Comparison of ENCODE assay signal across 1 cellular context in genomic region chr11:104956528-104956927, GRCh38.
TF ChIP-seq lines count a peak whose summit lies in the region.

No MANE protein-coding gene starts in this region.

TF ChIP-seq in HepG2, 621 proteins besides CTCF, POLR2A, EP300 and RAD21 (continued from another document and continues in another):
- no peak for TF ChIP-seq ZNF318 (CRISPR knock-in tag; IDR thresholded peaks at IDR 0.05)
- TF ChIP-seq ZNF335 (CRISPR knock-in tag; IDR thresholded peaks at IDR 0.05): no peak
- TF ChIP-seq ZNF704 (CRISPR knock-in tag; IDR thresholded peaks at IDR 0.05; ENCODE audit: borderline replicate concordance): no peak
- TF ChIP-seq KAT8 (CRISPR knock-in tag; IDR thresholded peaks at IDR 0.05): peak; percentile 55; the same call in 1 of the 2 replicates
- TF ChIP-seq MTA3 (CRISPR knock-in tag; IDR thresholded peaks at IDR 0.05): no peak
- no peak for TF ChIP-seq ZNF691 (CRISPR knock-in tag; IDR thresholded peaks at IDR 0.05; ENCODE audit: borderline replicate concordance, low read depth)
- no peak for TF ChIP-seq TFDP2 (CRISPR knock-in tag; IDR thresholded peaks at IDR 0.05)
- TF ChIP-seq RARG (CRISPR knock-in tag; IDR thresholded peaks at IDR 0.05; ENCODE audit: low read depth): no peak
- TF ChIP-seq HNRNPH1 (optimal IDR thresholded peaks at IDR 0.05; ENCODE audit: low read depth, low read length): no peak
- TF ChIP-seq ZNF597 (CRISPR knock-in tag; IDR thresholded peaks at IDR 0.05): no peak
- TF ChIP-seq ZMYM4 (CRISPR knock-in tag; IDR thresholded peaks at IDR 0.05): peak; percentile 72; the same call in 1 of the 2 replicates
- TF ChIP-seq NRL (CRISPR knock-in tag; IDR thresholded peaks at IDR 0.05; ENCODE audit: borderline replicate concordance): no peak
- peak; percentile 42; the same call in 1 of the 2 replicates for TF ChIP-seq DPF2 (CRISPR knock-in tag; IDR thresholded peaks at IDR 0.05; ENCODE audit: borderline replicate concordance, low read depth)
- TF ChIP-seq MIER3 (CRISPR knock-in tag; IDR thresholded peaks at IDR 0.05; ENCODE audit: borderline replicate concordance): peak; percentile 66; the same call in 1 of the 2 replicates
- no peak for TF ChIP-seq ZNF547 (CRISPR knock-in tag; IDR thresholded peaks at IDR 0.05)
- TF ChIP-seq ZNF337 (CRISPR knock-in tag; IDR thresholded peaks at IDR 0.05; ENCODE audit: borderline replicate concordance, low read depth): no peak
- no peak for TF ChIP-seq TBP (CRISPR knock-in tag; IDR thresholded peaks at IDR 0.05)
- peak; percentile 50; the same call in 1 of the 2 replicates for TF ChIP-seq AHDC1 (CRISPR knock-in tag; IDR thresholded peaks at IDR 0.05; ENCODE audit: borderline replicate concordance)
- TF ChIP-seq FOXO1 (CRISPR knock-in tag; IDR thresholded peaks at IDR 0.05): peak; percentile 57; the same call in 1 of the 2 replicates
- TF ChIP-seq HOXA5 (CRISPR knock-in tag; IDR thresholded peaks at IDR 0.05): 0 out of 2 replicates have a peak, but pooled peaks have one; percentile 49
- TF ChIP-seq FOXM1 (CRISPR knock-in tag; IDR thresholded peaks at IDR 0.05): no peak
- no peak for TF ChIP-seq ZBTB20 (CRISPR knock-in tag; IDR thresholded peaks at IDR 0.05; ENCODE audit: borderline replicate concordance, low read depth)
- no peak for TF ChIP-seq PLRG1 (conservative IDR thresholded peaks at IDR 0.05)
- TF ChIP-seq CENPX (CRISPR knock-in tag; IDR thresholded peaks at IDR 0.05): no peak
- TF ChIP-seq E2F2 (CRISPR knock-in tag; IDR thresholded peaks at IDR 0.05; ENCODE audit: borderline replicate concordance): no peak
- TF ChIP-seq ZNF891 (CRISPR knock-in tag; IDR thresholded peaks at IDR 0.05): no peak
- TF ChIP-seq CHCHD3 (CRISPR knock-in tag; IDR thresholded peaks at IDR 0.05): no peak
- no peak for TF ChIP-seq ZNF773 (CRISPR knock-in tag; IDR thresholded peaks at IDR 0.05; ENCODE audit: borderline replicate concordance)
- TF ChIP-seq RERE (CRISPR knock-in tag; IDR thresholded peaks at IDR 0.05; ENCODE audit: low read depth): no peak
- TF ChIP-seq FOXA3 (CRISPR knock-in tag; IDR thresholded peaks at IDR 0.05): peak; percentile 84
